Comparison of ENCODE assay signal across 23 cellular contexts in the genomic region with DNA sequence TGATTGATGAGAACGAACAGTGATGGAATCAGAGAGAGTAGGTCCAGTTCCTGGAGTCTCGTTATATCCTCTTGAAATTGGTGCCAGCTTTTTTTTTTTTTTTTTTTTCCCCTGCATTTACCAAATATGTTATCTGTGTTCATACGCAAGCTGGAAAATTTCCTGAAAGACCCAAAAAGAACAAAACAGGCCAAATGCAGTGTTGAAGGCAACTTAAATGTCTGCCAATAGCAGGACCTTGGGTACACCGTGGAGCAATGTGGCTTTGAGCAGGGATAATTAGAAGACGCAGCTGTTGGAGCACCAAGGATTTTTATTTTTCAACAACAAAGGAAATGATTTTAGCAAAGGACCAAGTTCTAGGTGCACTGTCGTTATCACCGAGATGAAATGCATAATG.
DNase-seq lines count a peak whose midpoint lies in the region; ATAC-seq, FAIRE-seq and TF ChIP-seq lines count a peak whose summit lies in the region.
"Had no signal": no experiment of that assay in that cellular context is flagged by ENCODE, and none has a peak within 500 bp of the region (broad histone marks: within the 10 kb centered on the region; RNA-seq: fewer than 3 reads in every experiment).

No MANE protein-coding gene starts in this region.

- H2AK5ac ChIP-seq in mesenchymal stem cell (ENCODE audit: low read length, severe bottlenecking): no peak overlapping the region

- H3K4me1 ChIP-seq in HepG2 (ENCODE audit: insufficient read depth, low read length) (no peaks in the 10 kb centered on the region), right lobe of liver (no peaks in the 10 kb centered on the region), OCI-LY7 (ENCODE audit: insufficient read depth, low read length, poor library complexity, severe bottlenecking) (peaks cover 6% of the 10 kb centered on the region), mesenchymal stem cell (ENCODE audit: control insufficient read depth, insufficient read depth, low read depth, low read length) (peaks cover 2% of the 10 kb centered on the region), spleen (peaks cover 0 to 16% (median 3%) of the 10 kb centered on the region in 6 donors)
- H3K4me1 ChIP-seq: BLaER1 treated with 17β-estradiol and CSF1 and Interleukin-3, amounts not matched to agents 10 nM and 100 nM; HAP-1 had no signal

- H3K27me3 ChIP-seq in HepG2 (ENCODE audit: control insufficient read depth in 1 of 2, insufficient read depth in 2 of 2, low read length in 2 of 2) (no peaks in the 10 kb centered on the region), right lobe of liver (no peaks in the 10 kb centered on the region), mesenchymal stem cell (ENCODE audit: control insufficient read depth in 1 of 2, insufficient read depth in 1 of 2, low read length in 2 of 2) (no peaks in the 10 kb centered on the region), spleen (replicated peaks in 1 of 7) (no peaks in the 10 kb centered on the region)
- H3K27me3 ChIP-seq: BLaER1 treated with 17β-estradiol and CSF1 and Interleukin-3, amounts not matched to agents 10 nM and 100 nM; MG63 had no signal

- H3K18ac ChIP-seq in mesenchymal stem cell (ENCODE audit: low read depth in 1 of 2, low read length in 2 of 2): no peak overlapping the region

- no peak overlapping the region for H3K14ac ChIP-seq in mesenchymal stem cell (ENCODE audit: low read length in 2 of 2)

- H3K9me2 ChIP-seq in OCI-LY7 (ENCODE audit: insufficient read depth, low read length): no peaks in the 10 kb centered on the region

- H3K9ac ChIP-seq in HepG2 (ENCODE audit: insufficient read depth, low read depth, low read length) (no peak overlapping the region), mesenchymal stem cell (ENCODE audit: low read length) (no peak overlapping the region)
- H3K9ac ChIP-seq: BLaER1 treated with 17β-estradiol and CSF1 and Interleukin-3, amounts not matched to agents 10 nM and 100 nM had no signal

- H4K91ac ChIP-seq in mesenchymal stem cell (ENCODE audit: low read length): no peak overlapping the region

- no peak overlapping the region for H2BK120ac ChIP-seq in mesenchymal stem cell (ENCODE audit: low read depth, low read length)

- H3K9me3 ChIP-seq in HepG2 (ENCODE audit: low read length) (peaks cover 7% of the 10 kb centered on the region; the same call in 1 of the 2 replicates), right lobe of liver (no peaks in the 10 kb centered on the region), OCI-LY7 (ENCODE audit: low read length) (peaks cover 26% of the 10 kb centered on the region), mesenchymal stem cell (ENCODE audit: control insufficient read depth, low read length) (peaks cover 6% of the 10 kb centered on the region), spleen (peaks cover 0 to 38% (median 30%) of the 10 kb centered on the region in 8 donors)
- H3K9me3 ChIP-seq: HAP-1 had no signal

- CTCF ChIA-PET in HepG2 (lab: Yijun Ruan, JAX; ENCODE audit: low intra/inter-chr PET ratio, low total read pairs): no interaction called here
- CTCF ChIA-PET in OCI-LY7 (lab: Charles Lee; ENCODE audit: unreplicated experiment): no interaction called here

- BruUV-seq in HepG2 (replicated peaks; lab: Mats Ljungman, UMichigan): no TSS peak
- no TSS peak for BruUV-seq in OCI-LY7 (replicated peaks; lab: Mats Ljungman, UMichigan)

- TF ChIP-seq POLR2A in HepG2 (IDR thresholded peaks at IDR 0.05; ENCODE audit: insufficient read depth in 1 of 2, low read depth in 2 of 2, low read length in 2 of 2): no peak
- TF ChIP-seq POLR2A in right lobe of liver (IDR thresholded peaks at IDR 0.05): no peak
- TF ChIP-seq POLR2A in erythroblast (IDR thresholded peaks at IDR 0.05; ENCODE audit: low read length): no peak
- no peak for TF ChIP-seq POLR2A in spleen (IDR thresholded peaks at IDR 0.05)
- TF ChIP-seq POLR2A in GM12892 (IDR thresholded peaks at IDR 0.05; ENCODE audit: low read depth, low read length): no peak

- TF ChIP-seq RAD21 in HepG2 (CRISPR knock-in tag; IDR thresholded peaks at IDR 0.05): no peak

- TF ChIP-seq EP300 in HepG2 (IDR thresholded peaks at IDR 0.05; ENCODE audit: low read depth in 2 of 2, low read length in 2 of 2): no peak
- TF ChIP-seq EP300 in HepG2 (CRISPR knock-in tag; IDR thresholded peaks at IDR 0.05; ENCODE audit: borderline replicate concordance): no peak

- DNase-seq in HepG2 (ENCODE audit: low spot score) (no peak), right lobe of liver (no peak), OCI-LY7 (ENCODE audit: low spot score) (peak; percentile 49), erythroblast (lab: John Stamatoyannopoulos, UW) (peak; percentile 15 to 49), mesenchymal stem cell (no peak), islet precursor cell (no peak), spleen (no peak), GM12892 (ENCODE audit: insufficient read length) (no peak)
- DNase-seq: CD4-positive, alpha-beta T cell; DMS79 treated with DMSO at 0.1 percent for 48 hours; Kasumi-1; MG63; NCI-H1105 treated with DMSO at 0.1 percent for 48 hours; NCI-H146; NCI-H526 treated with DMSO at 0.1 percent for 48 hours; SHP77 treated with DMSO at 0.1 percent for 48 hours; T-helper 1 cell had no signal

- H2BK15ac ChIP-seq in mesenchymal stem cell (ENCODE audit: low read depth, poor library complexity, severe bottlenecking): no peak overlapping the region

- intact Hi-C loops in HepG2 (cut with micrococcal nuclease; ENCODE audit: unreplicated experiment): no loop called here
- intact Hi-C loops in right lobe of liver (cut with DNase I): no loop called here
- intact Hi-C loops in OCI-LY7 (cut with micrococcal nuclease; ENCODE audit: unreplicated experiment): no loop called here
- intact Hi-C loops in spleen (cut with DNase I; ENCODE audit: low total_unique reads): no loop called here

- 98% methylated on average over 7 of the region's 7 CpGs for WGBS in HepG2 (ENCODE audit: low lambda C conversion rate)
- WGBS in right lobe of liver (ENCODE audit: insufficient coverage, low coverage, low lambda C conversion rate, missing lambda C conversion rate): 86% methylated on average over 7 of the region's 7 CpGs
- 95% methylated on average over 6 of the region's 7 CpGs for WGBS in mesenchymal stem cell
- 96 to 99% (median 98%) methylated on average over 7 of the region's 7 CpGs for WGBS in spleen, 5 donors

- H3K4ac ChIP-seq in mesenchymal stem cell (ENCODE audit: low read depth in 1 of 2, low read length in 2 of 2): no peak overlapping the region

- ATAC-seq in HepG2 (no peak), right lobe of liver (no peak)
- ATAC-seq: GM23338, Panc1 had no signal

- H3K36me3 ChIP-seq in HepG2 (replicated peaks in 1 of 2; ENCODE audit: control insufficient read depth in 1 of 2, insufficient read depth in 2 of 2, low read length in 2 of 2): peaks cover 35 to 80% of the 10 kb centered on the region in 2 experiments
- no peaks in the 10 kb centered on the region for H3K36me3 ChIP-seq in right lobe of liver
- H3K36me3 ChIP-seq in OCI-LY7 (ENCODE audit: insufficient read depth, low read length): peaks cover 100% of the 10 kb centered on the region
- peaks cover 51 to 90% of the 10 kb centered on the region in 2 experiments for H3K36me3 ChIP-seq in mesenchymal stem cell (ENCODE audit: control insufficient read depth in 1 of 2, insufficient read depth in 2 of 2, low read depth in 1 of 2, low read length in 2 of 2)
- peaks cover 11 to 100% (median 77%) of the 10 kb centered on the region in 6 donors for H3K36me3 ChIP-seq in spleen

- no peaks in the 10 kb centered on the region for H3K79me2 ChIP-seq in HepG2 (ENCODE audit: insufficient read depth, low read length)
- no peaks in the 10 kb centered on the region for H3K79me2 ChIP-seq in OCI-LY7 (ENCODE audit: insufficient read depth, low read depth, low read length)

- H2BK12ac ChIP-seq in mesenchymal stem cell (ENCODE audit: low read length in 2 of 2): no peak overlapping the region

- POLR2A ChIA-PET in HepG2 (lab: Yijun Ruan, JAX) (no interaction called here), OCI-LY7 (lab: Charles Lee) (interaction anchor here (0.6 to 1.0 kb wide), 3 partner anchors 14 to 109 kb away, joined by 3 to 8 read pairs (median 7); no protein-coding TSS in a partner anchor)

- H3K4me3 ChIP-seq in HepG2 (replicated peaks in 1 of 3; ENCODE audit: insufficient read depth in 1 of 3, low read depth in 2 of 3, low read length in 3 of 3): no peak overlapping the region
- no peak overlapping the region for H3K4me3 ChIP-seq in right lobe of liver
- no peak overlapping the region for H3K4me3 ChIP-seq in OCI-LY7 (ENCODE audit: low read depth, low read length, poor library complexity, severe bottlenecking)
- H3K4me3 ChIP-seq in mesenchymal stem cell (ENCODE audit: insufficient read depth in 1 of 2, low read depth in 1 of 2, low read length in 2 of 2): no peak overlapping the region
- no peak overlapping the region for H3K4me3 ChIP-seq in spleen
- H3K4me3 ChIP-seq: GM23338, HAP-1, MG63 had no signal

- H3K4me2 ChIP-seq in HepG2 (ENCODE audit: low read depth, low read length): no peak overlapping the region
- no peak overlapping the region for H3K4me2 ChIP-seq in OCI-LY7 (ENCODE audit: low read length)
- no peak overlapping the region for H3K4me2 ChIP-seq in mesenchymal stem cell (ENCODE audit: low read length, poor library complexity, severe bottlenecking)
- H3K4me2 ChIP-seq: BLaER1 treated with 17β-estradiol and CSF1 and Interleukin-3, amounts not matched to agents 10 nM and 100 nM; GM23338 had no signal

- FAIRE-seq in HepG2 (lab: Jason Lieb, UNC) (no peak), GM12892 (lab: Jason Lieb, UNC) (no peak)
- FAIRE-seq: A204.1, GM18507 had no signal

- H3K23ac ChIP-seq in mesenchymal stem cell (ENCODE audit: low read length in 2 of 2): no peak overlapping the region

- no peak overlapping the region for H4K8ac ChIP-seq in mesenchymal stem cell (ENCODE audit: low read length)

- no peak overlapping the region for H3K27ac ChIP-seq in HepG2 (ENCODE audit: extremely low read length, insufficient read depth, low read length)
- H3K27ac ChIP-seq in right lobe of liver: no peak overlapping the region
- H3K27ac ChIP-seq in OCI-LY7 (ENCODE audit: low read depth, low read length, poor library complexity, severe bottlenecking): no peak overlapping the region
- H3K27ac ChIP-seq in mesenchymal stem cell (ENCODE audit: low read length, poor library complexity, severe bottlenecking): no peak overlapping the region
- no peak overlapping the region for H3K27ac ChIP-seq in spleen
- H3K27ac ChIP-seq: BLaER1 treated with 17β-estradiol and CSF1 and Interleukin-3, amounts not matched to agents 10 nM and 100 nM had no signal

- in situ Hi-C loops in HepG2 (cut with HindIII; ENCODE audit: extremely low pct_ligation_motif_present, low pct_unique_long_range_greater_than_20kb): no loop called here

- H3K79me1 ChIP-seq in mesenchymal stem cell (replicated peaks; ENCODE audit: low read length, poor library complexity, severe bottlenecking): no peaks in the 10 kb centered on the region

- no peak overlapping the region for H2BK5ac ChIP-seq in mesenchymal stem cell (ENCODE audit: low read depth, low read length, poor library complexity, severe bottlenecking)

- no peak for TF ChIP-seq CTCF in HepG2 (CRISPR knock-in tag; IDR thresholded peaks at IDR 0.05)
- TF ChIP-seq CTCF in right lobe of liver (IDR thresholded peaks at IDR 0.05): no peak
- no peak for TF ChIP-seq CTCF in OCI-LY7 (conservative IDR thresholded peaks at IDR 0.05; ENCODE audit: low read length)
- no peak for TF ChIP-seq CTCF in spleen (IDR thresholded peaks at IDR 0.05 in 8 of 11, conservative IDR thresholded peaks at IDR 0.05 in 3 of 11)

- no peaks in the 10 kb centered on the region for H4K20me1 ChIP-seq in HepG2 (ENCODE audit: insufficient read depth, low read length)
- H4K20me1 ChIP-seq in OCI-LY7 (ENCODE audit: insufficient read depth, low read length): no peaks in the 10 kb centered on the region

- no peak overlapping the region for H2AFZ ChIP-seq in HepG2 (ENCODE audit: low read length)
- no peak overlapping the region for H2AFZ ChIP-seq in OCI-LY7 (ENCODE audit: low read length)
- H2AFZ ChIP-seq in mesenchymal stem cell (ENCODE audit: low read depth, low read length): no peak overlapping the region
- H2AFZ ChIP-seq: GM23338 had no signal

Comparison
In these comparisons a context has a peak if more than half of its experiments do, and no peak if none do; other contexts are left out.
1. DNase-seq: peak in OCI-LY7 (single experiment) and erythroblast (2 of 2); none in HepG2 (single experiment), right lobe of liver (0 of 3), mesenchymal stem cell (single experiment), islet precursor cell (single experiment), spleen (single experiment) and GM12892 (single experiment).